In genomic region chr13:94201022-94201421, GRCh38 we compare ENCODE assay signal across 20 cellular contexts.
"Had no signal": no experiment of that assay in that cellular context is flagged by ENCODE, and none has a peak within 500 bp of the region (broad histone marks: within the 10 kb centered on the region; RNA-seq: fewer than 3 reads in every experiment).

No MANE protein-coding gene starts in this region.

- DNase-seq: KBM-7, MV-4-11, NCI-H1048, NCI-H1105, NCI-H1417, NCI-H1436 treated with DMSO at 0.1 percent for 48 hours, NCI-H1694, NCI-H187 treated with DMSO at 0.1 percent for 48 hours, NCI-H2029 treated with DMSO at 0.1 percent for 48 hours, NCI-H2171 treated with DMSO at 0.1 percent for 48 hours, NCI-H2227 treated with DMSO at 0.1 percent for 48 hours, NCI-H510A, NCI-H524 treated with DMSO at 0.1 percent for 48 hours, NCI-H69, NCI-H774, SHP77, SW 1271, T-helper 1 cell had no signal

- H3K27ac ChIP-seq: RWPE1 had no signal

- FAIRE-seq: RCC 7860 had no signal
